ENCODE assay signal across 30 cellular contexts in genomic region chr21:28729887-28730286, GRCh38.
"Had no signal": no experiment of that assay in that cellular context is flagged by ENCODE, and none has a peak within 500 bp of the region (broad histone marks: within the 10 kb centered on the region; RNA-seq: fewer than 3 reads in every experiment).

No MANE protein-coding gene starts in this region.

- H3K36me3 ChIP-seq: brain microvascular endothelial cell, esophagus muscularis mucosa, gastroesophageal sphincter, heart right ventricle had no signal

- H3K27ac ChIP-seq: brain microvascular endothelial cell, coronary artery, dorsolateral prefrontal cortex, esophagus muscularis mucosa, gastroesophageal sphincter had no signal

- ATAC-seq: activated CD4-positive, alpha-beta T cell treated with anti-CD3 and anti-CD28 coated beads for 36 hours; activated T-cell treated with anti-CD3 and anti-CD28 coated beads, Interleukin-2, amount 50 U/mL, for 4 hours; activated T-helper 17 cell treated with anti-CD3 and anti-CD28 coated beads, Interleukin-2, amount 50 U/mL, for 72 hours; effector memory CD8-positive, alpha-beta T cell; gastroesophageal sphincter; heart right ventricle; T-helper 17 cell had no signal

- H3K4me3 Mint-ChIP-seq: activated CD4-positive, alpha-beta memory T cell treated with anti-CD3 and anti-CD28 coated beads, Interleukin-2, amount 10 ng/mL, durations not matched to agents 7 days and 5 days; activated CD4-positive, alpha-beta T cell treated with anti-CD3 and anti-CD28 coated beads for 36 hours; activated CD4-positive, alpha-beta T cell treated with anti-CD3 and anti-CD28 coated beads, Interleukin-2, amount 10 ng/mL, durations not matched to agents 24 days and 14 days; activated naive CD8-positive, alpha-beta T cell; activated T-cell treated with anti-CD3 and anti-CD28 coated beads, Interleukin-2, amount 50 U/mL, for 4 hours; activated T-helper 17 cell treated with anti-CD3 and anti-CD28 coated beads, Interleukin-2, amount 50 U/mL, for 72 hours; central memory CD8-positive, alpha-beta T cell; dendritic cell treated with granulocyte-macrophage colony-stimulating factor and Interleukin-4, amounts not matched to agents 40 ng/mL and 50 ng/mL, for 4 days; effector memory CD8-positive, alpha-beta T cell; T-helper 17 cell; T-helper 2 cell treated with Interferon-gamma antibody and Interleukin-4, amounts not matched to agents 5 μg/mL and 100 μg/mL, for 36 hours had no signal

- H3K27me3 Mint-ChIP-seq: activated CD4-positive, alpha-beta memory T cell treated with anti-CD3 and anti-CD28 coated beads, Interleukin-2, amount 10 ng/mL, durations not matched to agents 7 days and 5 days; activated CD4-positive, alpha-beta T cell treated with anti-CD3 and anti-CD28 coated beads for 36 hours; activated CD4-positive, alpha-beta T cell treated with anti-CD3 and anti-CD28 coated beads, Interleukin-2, amount 10 ng/mL, durations not matched to agents 24 days and 14 days; activated naive CD8-positive, alpha-beta T cell; activated T-helper 17 cell treated with anti-CD3 and anti-CD28 coated beads, Interleukin-2, amount 50 U/mL, for 72 hours; central memory CD8-positive, alpha-beta T cell; dendritic cell treated with granulocyte-macrophage colony-stimulating factor and Interleukin-4, amounts not matched to agents 40 ng/mL and 50 ng/mL, for 4 days; effector memory CD8-positive, alpha-beta T cell; T-helper 17 cell had no signal

- H3K4me1 Mint-ChIP-seq: activated CD4-positive, alpha-beta memory T cell treated with anti-CD3 and anti-CD28 coated beads, Interleukin-2, amount 10 ng/mL, durations not matched to agents 7 days and 5 days; activated CD4-positive, alpha-beta T cell treated with anti-CD3 and anti-CD28 coated beads for 36 hours; activated CD4-positive, alpha-beta T cell treated with anti-CD3 and anti-CD28 coated beads, Interleukin-2, amount 10 ng/mL, durations not matched to agents 24 days and 14 days; activated T-helper 17 cell treated with anti-CD3 and anti-CD28 coated beads, Interleukin-2, amount 50 U/mL, for 72 hours; T-helper 17 cell had no signal

- H3K4me3 ChIP-seq: coronary artery, dorsolateral prefrontal cortex, esophagus muscularis mucosa, gastroesophageal sphincter, heart right ventricle had no signal

- H3K27me3 ChIP-seq: brain microvascular endothelial cell, dorsolateral prefrontal cortex, esophagus muscularis mucosa, gastroesophageal sphincter, heart right ventricle had no signal

- H3K9me3 Mint-ChIP-seq: activated CD4-positive, alpha-beta memory T cell treated with anti-CD3 and anti-CD28 coated beads, Interleukin-2, amount 10 ng/mL, durations not matched to agents 7 days and 5 days; activated CD4-positive, alpha-beta T cell treated with anti-CD3 and anti-CD28 coated beads, Interleukin-2, amount 10 ng/mL, durations not matched to agents 24 days and 14 days; activated T-cell treated with anti-CD3 and anti-CD28 coated beads, Interleukin-2, amount 50 U/mL, for 4 hours; activated T-helper 17 cell treated with anti-CD3 and anti-CD28 coated beads, Interleukin-2, amount 50 U/mL, for 72 hours; central memory CD8-positive, alpha-beta T cell; dendritic cell treated with granulocyte-macrophage colony-stimulating factor and Interleukin-4, amounts not matched to agents 40 ng/mL and 50 ng/mL, for 4 days; effector memory CD8-positive, alpha-beta T cell; T-helper 2 cell treated with Interferon-gamma antibody and Interleukin-4, amounts not matched to agents 5 μg/mL and 100 μg/mL, for 36 hours had no signal

- DNase-seq: activated CD4-positive, alpha-beta memory T cell treated with anti-CD3 and anti-CD28 coated beads, Interleukin-2, amount 10 ng/mL, durations not matched to agents 7 days and 5 days; activated CD4-positive, alpha-beta T cell treated with anti-CD3 and anti-CD28 coated beads for 36 hours; activated CD4-positive, alpha-beta T cell treated with anti-CD3 and anti-CD28 coated beads, Interleukin-2, amount 10 ng/mL, durations not matched to agents 24 days and 14 days; activated CD4-positive, CD25-positive, alpha-beta regulatory T cell; activated CD4-positive, CD25-positive, alpha-beta regulatory T cell treated with anti-CD3 and anti-CD28 coated beads, Interleukin-2, amount 50 U/mL, for 72 hours; activated effector memory CD4-positive, alpha-beta T cell treated with Interleukin-2 at 50 U/mL for 16 hours; activated gamma-delta T cell treated with Interleukin-2 at 50 U/mL for 16 hours; activated naive CD4-positive, alpha-beta T cell treated with anti-CD3 and anti-CD28 coated beads, Interleukin-2, amount 50 U/mL, for 16 hours; activated naive CD4-positive, alpha-beta T cell treated with Interleukin-2 at 50 U/mL for 16 hours; activated T-cell treated with anti-CD3 and anti-CD28 coated beads, Interleukin-2, amount 50 U/mL, for 4 hours; amniotic stem cell; anterior cingulate cortex; brain microvascular endothelial cell; dorsolateral prefrontal cortex; effector CD4-positive, alpha-beta T cell; effector memory CD8-positive, alpha-beta T cell; erythroblast; foreskin melanocyte; heart right ventricle; T-helper 1 cell; T-helper 17 cell; T1000 had no signal

- H3K27ac Mint-ChIP-seq: activated CD4-positive, alpha-beta memory T cell treated with anti-CD3 and anti-CD28 coated beads, Interleukin-2, amount 10 ng/mL, durations not matched to agents 7 days and 5 days; activated CD4-positive, alpha-beta T cell treated with anti-CD3 and anti-CD28 coated beads for 36 hours; activated CD4-positive, alpha-beta T cell treated with anti-CD3 and anti-CD28 coated beads, Interleukin-2, amount 10 ng/mL, durations not matched to agents 24 days and 14 days; activated naive CD8-positive, alpha-beta T cell; activated T-helper 17 cell treated with anti-CD3 and anti-CD28 coated beads, Interleukin-2, amount 50 U/mL, for 72 hours; dendritic cell treated with granulocyte-macrophage colony-stimulating factor and Interleukin-4, amounts not matched to agents 40 ng/mL and 50 ng/mL, for 4 days; effector memory CD8-positive, alpha-beta T cell; T-helper 17 cell; T-helper 2 cell treated with Interferon-gamma antibody and Interleukin-4, amounts not matched to agents 5 μg/mL and 100 μg/mL, for 36 hours had no signal

- H3K9me3 ChIP-seq: esophagus muscularis mucosa had no signal
